In the genomic region with DNA sequence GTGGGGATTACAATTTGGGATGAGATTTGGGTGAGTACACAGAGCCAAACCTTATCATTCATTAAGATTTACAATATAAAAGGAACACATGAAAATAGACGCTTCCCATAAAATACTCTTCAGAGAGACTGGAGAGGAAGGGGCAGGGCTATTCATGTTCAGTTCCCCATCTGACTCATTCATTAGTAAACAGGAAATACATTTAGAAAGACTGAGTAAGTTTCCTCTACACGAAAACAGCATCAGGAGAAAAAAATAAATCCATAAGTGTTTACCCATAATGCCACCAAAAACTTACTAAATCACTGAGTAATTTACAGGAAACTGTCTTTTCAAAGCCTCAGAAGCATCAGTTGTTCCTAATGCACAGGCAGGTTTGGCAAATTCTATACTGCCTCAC, we compare ENCODE assay signal across 14 cellular contexts.
"Had no signal": no experiment of that assay in that cellular context is flagged by ENCODE, and none has a peak within 500 bp of the region (broad histone marks: within the 10 kb centered on the region; RNA-seq: fewer than 3 reads in every experiment).

No MANE protein-coding gene starts in this region.

- H3K9me3 Mint-ChIP-seq: activated naive CD4-positive, alpha-beta T cell treated with anti-CD3 and anti-CD28 coated beads, Interleukin-2, amount 10 ng/mL, durations not matched to agents 7 days and 5 days had no signal

- H3K27ac ChIP-seq: left ventricle myocardium inferior, ovary had no signal

- ATAC-seq: esophagus mucosa; mucosa of descending colon; naive thymus-derived CD4-positive, alpha-beta T cell; stimulated activated effector memory CD8-positive, alpha-beta T cell treated with anti-CD3 and anti-CD28 coated beads, Interleukin-12 subunit alpha, Interleukin-12 subunit beta, amount 100 ng/mL, for 72 hours had no signal

- DNase-seq: activated CD4-positive, CD25-positive, alpha-beta regulatory T cell treated with anti-CD3 and anti-CD28 coated beads, Interleukin-2, amount 50 U/mL, for 72 hours; activated naive CD4-positive, alpha-beta T cell treated with anti-CD3 and anti-CD28 coated beads, Interleukin-2, amount 10 ng/mL, durations not matched to agents 7 days and 5 days; caudate nucleus; foreskin fibroblast; hippocampal formation; kidney; left ventricle myocardium inferior; mucosa of descending colon; naive thymus-derived CD4-positive, alpha-beta T cell; ovary had no signal

- H3K27me3 Mint-ChIP-seq: activated naive CD4-positive, alpha-beta T cell treated with anti-CD3 and anti-CD28 coated beads, Interleukin-2, amount 10 ng/mL, durations not matched to agents 7 days and 5 days; naive thymus-derived CD4-positive, alpha-beta T cell had no signal

- H3K27ac Mint-ChIP-seq: activated naive CD4-positive, alpha-beta T cell treated with anti-CD3 and anti-CD28 coated beads, Interleukin-2, amount 10 ng/mL, durations not matched to agents 7 days and 5 days; activated T-helper 2 cell treated with anti-CD3 and anti-CD28 coated beads, Interferon-gamma antibody, Interleukin-2, Interleukin-4, amounts not matched to agents 10 μg/mL and 5 μg/mL and 100 μg/mL, durations not matched to agents 14 hours and 24 hours and 36 hours; naive thymus-derived CD4-positive, alpha-beta T cell; stimulated activated effector memory CD8-positive, alpha-beta T cell treated with anti-CD3 and anti-CD28 coated beads, Interleukin-12 subunit alpha, Interleukin-12 subunit beta, amount 100 ng/mL, for 72 hours; T-helper 2 cell treated with Interferon-gamma antibody and Interleukin-4, amounts not matched to agents 5 μg/mL and 100 μg/mL, for 36 hours had no signal

- H3K4me3 Mint-ChIP-seq: activated naive CD4-positive, alpha-beta T cell treated with anti-CD3 and anti-CD28 coated beads, Interleukin-2, amount 10 ng/mL, durations not matched to agents 7 days and 5 days; naive thymus-derived CD4-positive, alpha-beta T cell; stimulated activated effector memory CD8-positive, alpha-beta T cell treated with anti-CD3 and anti-CD28 coated beads, Interleukin-12 subunit alpha, Interleukin-12 subunit beta, amount 100 ng/mL, for 72 hours; T-helper 2 cell treated with Interferon-gamma antibody and Interleukin-4, amounts not matched to agents 5 μg/mL and 100 μg/mL, for 36 hours had no signal

- H3K4me1 Mint-ChIP-seq: activated naive CD4-positive, alpha-beta T cell treated with anti-CD3 and anti-CD28 coated beads, Interleukin-2, amount 10 ng/mL, durations not matched to agents 7 days and 5 days; naive thymus-derived CD4-positive, alpha-beta T cell; stimulated activated effector memory CD8-positive, alpha-beta T cell treated with anti-CD3 and anti-CD28 coated beads, Interleukin-12 subunit alpha, Interleukin-12 subunit beta, amount 100 ng/mL, for 72 hours had no signal

- H3K36me3 ChIP-seq: left ventricle myocardium inferior, ovary had no signal

- H3K9me3 ChIP-seq: left ventricle myocardium inferior, mucosa of descending colon, ovary had no signal

- H3K4me1 ChIP-seq: left ventricle myocardium inferior had no signal

- H3K4me3 ChIP-seq: left ventricle myocardium inferior, mucosa of descending colon, ovary had no signal

- H3K36me3 Mint-ChIP-seq: activated naive CD4-positive, alpha-beta T cell treated with anti-CD3 and anti-CD28 coated beads, Interleukin-2, amount 10 ng/mL, durations not matched to agents 7 days and 5 days; naive thymus-derived CD4-positive, alpha-beta T cell; stimulated activated effector memory CD8-positive, alpha-beta T cell treated with anti-CD3 and anti-CD28 coated beads, Interleukin-12 subunit alpha, Interleukin-12 subunit beta, amount 100 ng/mL, for 72 hours had no signal

- H3K27me3 ChIP-seq: ovary had no signal
